ENCODE assay signal across 1 cellular context in genomic region chr7:87464830-87465533, GRCh38.
TF ChIP-seq lines count a peak whose summit lies in the region.
"Not testable (repeated sequence)": the region's sequence is repeated elsewhere in the genome, so short reads cannot be mapped to it uniquely, and the experiment has no call there.

No MANE protein-coding gene starts in this region.

TF ChIP-seq in HepG2, 621 proteins besides CTCF, POLR2A, EP300 and RAD21 (continues in another document):
- TF ChIP-seq HNF1A (IDR thresholded peaks at IDR 0.05; ENCODE audit: low read depth) = peak; percentile 50
- TF ChIP-seq HNF1A (CRISPR knock-in tag; IDR thresholded peaks at IDR 0.05; ENCODE audit: borderline replicate concordance) = peak; percentile 82
- 0 out of 2 replicates have a peak, but pooled peaks have one; percentile 7 for TF ChIP-seq RBFOX2 (IDR thresholded peaks at IDR 0.05; ENCODE audit: low read depth, low read length)
- not testable (repeated sequence) for TF ChIP-seq SOX6, TCF12 (IDR thresholded peaks at IDR 0.05)
- peak; percentile 93 for TF ChIP-seq SOX6 (CRISPR knock-in tag; IDR thresholded peaks at IDR 0.05)
- TF ChIP-seq KDM2A (CRISPR knock-in tag; IDR thresholded peaks at IDR 0.05; ENCODE audit: borderline replicate concordance, low read depth) = peak; percentile 69; the same call in 1 of the 2 replicates
- peak; percentile 64 for TF ChIP-seq RBM39 (IDR thresholded peaks at IDR 0.05; ENCODE audit: low read depth, low read length, poor library complexity, severe bottlenecking)
- TF ChIP-seq ZNF441 (CRISPR knock-in tag; IDR thresholded peaks at IDR 0.05; ENCODE audit: borderline replicate concordance) = peak; percentile 74
- peak; percentile 77; the same call in 1 of the 2 replicates for TF ChIP-seq ZSCAN29 (CRISPR knock-in tag; conservative IDR thresholded peaks at IDR 0.05)
- TF ChIP-seq ZNF225 (CRISPR knock-in tag; IDR thresholded peaks at IDR 0.05) = peak; percentile 33; the same call in 1 of the 2 replicates
- TF ChIP-seq YEATS2 (CRISPR knock-in tag; IDR thresholded peaks at IDR 0.05; ENCODE audit: borderline replicate concordance) = peak; percentile 32; the same call in 1 of the 2 replicates
- TF ChIP-seq ZNF331 (CRISPR knock-in tag; IDR thresholded peaks at IDR 0.05) = peak; percentile 45
- peak; percentile 67; the same call in 1 of the 2 replicates for TF ChIP-seq BORCS8-MEF2B (CRISPR knock-in tag; IDR thresholded peaks at IDR 0.05)
- TF ChIP-seq KDM5B (CRISPR knock-in tag; IDR thresholded peaks at IDR 0.05; ENCODE audit: borderline replicate concordance) = peak; percentile 89; the same call in 1 of the 2 replicates
- peak; percentile 76; the same call in 1 of the 2 replicates for TF ChIP-seq MEF2D (CRISPR knock-in tag; IDR thresholded peaks at IDR 0.05)
- peak; percentile 41; the same call in 1 of the 2 replicates for TF ChIP-seq GATA4 (IDR thresholded peaks at IDR 0.05; ENCODE audit: borderline replicate concordance, low read depth)
- TF ChIP-seq TFE3 (CRISPR knock-in tag; IDR thresholded peaks at IDR 0.05) = peak; percentile 38
- 0 out of 2 replicates have a peak, but pooled peaks have one; percentile 62 for TF ChIP-seq ZBTB25 (CRISPR knock-in tag; IDR thresholded peaks at IDR 0.05)
- peak; percentile 78 for TF ChIP-seq KMT2B (CRISPR knock-in tag; IDR thresholded peaks at IDR 0.05)
- TF ChIP-seq GFI1 (CRISPR knock-in tag; IDR thresholded peaks at IDR 0.05; ENCODE audit: borderline replicate concordance) = peak; percentile 90
- TF ChIP-seq ZNF317 (CRISPR knock-in tag; IDR thresholded peaks at IDR 0.05) = peak; percentile 74; the same call in 1 of the 2 replicates
- peak; percentile 86; the same call in 1 of the 2 replicates for TF ChIP-seq ZNF580 (CRISPR knock-in tag; IDR thresholded peaks at IDR 0.05; ENCODE audit: borderline replicate concordance, low read depth)
- TF ChIP-seq DRAP1 (CRISPR knock-in tag; IDR thresholded peaks at IDR 0.05) = peak; percentile 59
- TF ChIP-seq TFDP2 (CRISPR knock-in tag; IDR thresholded peaks at IDR 0.05) = peak; percentile 44; the same call in 1 of the 2 replicates
- peak; percentile 86 for TF ChIP-seq FOXC1 (CRISPR knock-in tag; IDR thresholded peaks at IDR 0.05; ENCODE audit: borderline replicate concordance)
- 0 out of 2 replicates have a peak, but pooled peaks have one; percentile 45 for TF ChIP-seq MEIS1 (CRISPR knock-in tag; IDR thresholded peaks at IDR 0.05; ENCODE audit: borderline replicate concordance)
- TF ChIP-seq ZNF142 (CRISPR knock-in tag; IDR thresholded peaks at IDR 0.05) = peak; percentile 36; the same call in 1 of the 2 replicates
- peak; percentile 89; the same call in 1 of the 2 replicates for TF ChIP-seq ZSCAN31 (CRISPR knock-in tag; IDR thresholded peaks at IDR 0.05; ENCODE audit: low read depth)
- TF ChIP-seq FOSL2 (CRISPR knock-in tag; IDR thresholded peaks at IDR 0.05) = peak; percentile 57
- TF ChIP-seq KLF16 (CRISPR knock-in tag; IDR thresholded peaks at IDR 0.05) = peak in 1 of 2 experiments; percentile 59; a peak in 2 of 4 replicates
- TF ChIP-seq ZNF276 (CRISPR knock-in tag; IDR thresholded peaks at IDR 0.05; ENCODE audit: low read depth) = peak; percentile 88
- 0 out of 2 replicates have a peak, but pooled peaks have one; percentile 65 for TF ChIP-seq ZSCAN9 (CRISPR knock-in tag; IDR thresholded peaks at IDR 0.05; ENCODE audit: borderline replicate concordance)
- TF ChIP-seq ZBTB20 (CRISPR knock-in tag; IDR thresholded peaks at IDR 0.05; ENCODE audit: borderline replicate concordance, low read depth) = 0 out of 2 replicates have a peak, but pooled peaks have one; percentile 61
- peak; percentile 93 for TF ChIP-seq TCF12 (CRISPR knock-in tag; IDR thresholded peaks at IDR 0.05)
- TF ChIP-seq JUN (CRISPR knock-in tag; IDR thresholded peaks at IDR 0.05) = 0 out of 2 replicates have a peak, but pooled peaks have one; percentile 36
- TF ChIP-seq MIER2 (CRISPR knock-in tag; IDR thresholded peaks at IDR 0.05) = peak; percentile 55; the same call in 1 of the 2 replicates
- peak; percentile 82; the same call in 1 of the 2 replicates for TF ChIP-seq IRF2 (CRISPR knock-in tag; IDR thresholded peaks at IDR 0.05)
- 0 out of 2 replicates have a peak, but pooled peaks have one; percentile 40 for TF ChIP-seq ZNF274 (CRISPR knock-in tag; IDR thresholded peaks at IDR 0.05)
